9 cellular contexts compared by ENCODE assay signal in the genomic region with DNA sequence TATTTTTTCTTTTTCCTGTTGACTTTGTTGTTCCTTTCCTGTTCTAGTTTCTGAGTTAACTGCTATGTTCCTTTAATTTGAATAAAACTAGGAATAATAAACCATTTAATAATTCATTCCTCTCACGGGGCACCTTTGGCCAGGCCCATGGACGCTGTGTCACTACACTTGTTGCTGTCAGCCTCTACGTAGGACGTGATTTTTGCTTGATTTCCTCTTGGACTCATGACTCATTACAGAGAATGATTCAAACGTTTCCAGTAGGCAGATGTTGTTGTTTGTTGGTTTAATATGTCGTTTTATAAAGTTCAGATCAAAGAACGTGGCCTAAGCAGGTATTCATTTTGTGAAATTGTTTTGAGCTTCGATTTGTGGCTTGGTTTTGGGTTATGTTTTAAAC. TPM values are rescaled to one million over a fixed set of nuclear protein-coding genes. Genes with fewer than 3 reads are reported as not detected.
DNase-seq lines count a peak whose midpoint lies in the region; ATAC-seq and TF ChIP-seq lines count a peak whose summit lies in the region.
"Had no signal": no experiment of that assay in that cellular context is flagged by ENCODE, and none has a peak within 500 bp of the region (broad histone marks: within the 10 kb centered on the region; RNA-seq: fewer than 3 reads in every experiment).

No MANE protein-coding gene starts in this region.

- no peak overlapping the region for H3K4me2 ChIP-seq in mammary epithelial cell (ENCODE audit: insufficient read depth, low read depth, low read length)

- peaks cover 4% of the 10 kb centered on the region for H3K27me3 Mint-ChIP-seq in nephron (ENCODE audit: low read depth)

- H3K9me3 ChIP-seq in ES-I3 (ENCODE audit: control insufficient read depth, insufficient read depth, low read length) (no peaks in the 10 kb centered on the region; the same call in 1 of the 2 replicates), mammary epithelial cell (replicated peaks; ENCODE audit: insufficient read depth, low read length) (no peaks in the 10 kb centered on the region)

- H3K27ac ChIP-seq in mammary epithelial cell (ENCODE audit: insufficient read depth, low read depth, low read length) = no peak overlapping the region

- no peak for TF ChIP-seq CTCF in mammary epithelial cell (conservative IDR thresholded peaks at IDR 0.05 in 1 of 2, IDR thresholded peaks at IDR 0.05 in 1 of 2; ENCODE audit: extremely low read depth in 1 of 2, insufficient read depth in 1 of 2, low read depth in 1 of 2, low read length in 2 of 2)
- no peak for TF ChIP-seq CTCF in nephron (IDR thresholded peaks at IDR 0.05; ENCODE audit: unreplicated experiment in 3 of 3)
- no peak for TF ChIP-seq CTCF in GM10266 (IDR thresholded peaks at IDR 0.05; ENCODE audit: control insufficient read depth, insufficient read depth, low read depth, missing control alignments)

- no peak overlapping the region for H2AFZ ChIP-seq in mammary epithelial cell (ENCODE audit: low read depth, low read length)

- no peaks in the 10 kb centered on the region for H4K20me1 ChIP-seq in mammary epithelial cell (ENCODE audit: insufficient read depth, low read length)

- no TSS peak for BruUV-seq in mammary epithelial cell (replicated peaks; lab: Mats Ljungman, UMichigan)

- H3K27ac Mint-ChIP-seq in nephron = peak overlapping the region; percentile 19 to 40 (median 38)

- intact Hi-C loops in mammary epithelial cell (cut with micrococcal nuclease) = loop anchor here (5.0 kb wide), 1 partner anchor 41 kb away; no protein-coding TSS in a partner anchor

- H3K36me3 Mint-ChIP-seq in nephron (ENCODE audit: low read depth) = no peaks in the 10 kb centered on the region

- peaks cover 21% of the 10 kb centered on the region; the same call in 1 of the 2 replicates for H3K4me1 ChIP-seq in ES-I3 (ENCODE audit: insufficient read depth, low read length)
- peaks cover 13% of the 10 kb centered on the region for H3K4me1 ChIP-seq in mammary epithelial cell (ENCODE audit: insufficient read depth, low read length)

- H3K9ac ChIP-seq in ES-I3 (ENCODE audit: low read depth, low read length) (peak overlapping the region; percentile 20; the same call in 1 of the 2 replicates), mammary epithelial cell (ENCODE audit: insufficient read depth, low read length) (no peak overlapping the region)

- peak; percentile 69 for DNase-seq in NOMO-1 treated with DMSO at 0.1 percent for 48 hours (lab: John Stamatoyannopoulos, UW; ENCODE audit: unreplicated experiment)
- DNase-seq in mammary epithelial cell = peak; percentile 42
- DNase-seq in GM10266 (ENCODE audit: extremely low spot score) = no peak
- DNase-seq in NCI-H2107 (lab: John Stamatoyannopoulos, UW) = no peak
- no peak for DNase-seq in occipital lobe (lab: John Stamatoyannopoulos, UW)

- H3K4me3 ChIP-seq in mammary epithelial cell (replicated peaks in 1 of 3; ENCODE audit: insufficient read depth in 1 of 3, low read depth in 2 of 3, low read length in 3 of 3) = no peak overlapping the region

- H3K4me3 Mint-ChIP-seq in nephron = peak overlapping the region; percentile 2 to 45 (median 19)

- WGBS in mammary epithelial cell (ENCODE audit: low coverage, missing lambda C conversion rate) = 61% methylated on average over 8 of the region's 8 CpGs

- H3K4me1 Mint-ChIP-seq in nephron = peaks cover 29% of the 10 kb centered on the region

- peaks cover 3% of the 10 kb centered on the region for H3K9me3 Mint-ChIP-seq in nephron

- dilution Hi-C loops in mammary epithelial cell (cut with HindIII; ENCODE audit: low sequenced_read_pairs) = no loop called here

- in situ Hi-C loops in mammary epithelial cell (cut with MboI; ENCODE audit: low sequenced_read_pairs in 2 of 2) = loop anchor here in 1 of 2 donors (10.0 kb wide), 1 partner anchor 273 kb away; no protein-coding TSS in a partner anchor

- CTCF ChIA-PET in mammary epithelial cell (lab: Charles Lee; ENCODE audit: low non-redundant PET) = no interaction called here

- ATAC-seq in HG02840 (IDR thresholded peaks at IDR 0.05; ENCODE audit: low FRiP score, unreplicated experiment) = no peak
- ATAC-seq: left colon had no signal

- H3K36me3 ChIP-seq in ES-I3 (ENCODE audit: insufficient read depth, low read length) = no peaks in the 10 kb centered on the region
- H3K36me3 ChIP-seq in mammary epithelial cell (ENCODE audit: insufficient read depth, low read length) = no peaks in the 10 kb centered on the region

- H3K79me2 ChIP-seq in mammary epithelial cell (ENCODE audit: insufficient read depth, low read length) = no peaks in the 10 kb centered on the region

- H3K27me3 ChIP-seq in mammary epithelial cell (ENCODE audit: insufficient read depth, low read length) = no peaks in the 10 kb centered on the region

RNA-seq across cellular contexts. Expression of gene SLC19A1, which starts 9.1 kb away (rescaled TPM):
- 10 to 100 TPM in 1 of 2 donors, 1 to 10 TPM in 1; 3.7 to 15.6 TPM for total RNA-seq in mammary epithelial cell
- 10.7 TPM for polyA plus RNA-seq in mammary epithelial cell
- 8.7 TPM for polyA minus RNA-seq in mammary epithelial cell
- total RNA-seq in occipital lobe = 10.8 TPM

Comparison
In these comparisons a context has a peak if more than half of its experiments do, and no peak if none do; other contexts are left out.
1. DNase-seq: peak in NOMO-1 treated with DMSO at 0.1 percent for 48 hours (single experiment) and mammary epithelial cell (single experiment); none in GM10266 (single experiment), NCI-H2107 (single experiment) and occipital lobe (single experiment).